ENCODE assay signal across 9 cellular contexts in the genomic region with DNA sequence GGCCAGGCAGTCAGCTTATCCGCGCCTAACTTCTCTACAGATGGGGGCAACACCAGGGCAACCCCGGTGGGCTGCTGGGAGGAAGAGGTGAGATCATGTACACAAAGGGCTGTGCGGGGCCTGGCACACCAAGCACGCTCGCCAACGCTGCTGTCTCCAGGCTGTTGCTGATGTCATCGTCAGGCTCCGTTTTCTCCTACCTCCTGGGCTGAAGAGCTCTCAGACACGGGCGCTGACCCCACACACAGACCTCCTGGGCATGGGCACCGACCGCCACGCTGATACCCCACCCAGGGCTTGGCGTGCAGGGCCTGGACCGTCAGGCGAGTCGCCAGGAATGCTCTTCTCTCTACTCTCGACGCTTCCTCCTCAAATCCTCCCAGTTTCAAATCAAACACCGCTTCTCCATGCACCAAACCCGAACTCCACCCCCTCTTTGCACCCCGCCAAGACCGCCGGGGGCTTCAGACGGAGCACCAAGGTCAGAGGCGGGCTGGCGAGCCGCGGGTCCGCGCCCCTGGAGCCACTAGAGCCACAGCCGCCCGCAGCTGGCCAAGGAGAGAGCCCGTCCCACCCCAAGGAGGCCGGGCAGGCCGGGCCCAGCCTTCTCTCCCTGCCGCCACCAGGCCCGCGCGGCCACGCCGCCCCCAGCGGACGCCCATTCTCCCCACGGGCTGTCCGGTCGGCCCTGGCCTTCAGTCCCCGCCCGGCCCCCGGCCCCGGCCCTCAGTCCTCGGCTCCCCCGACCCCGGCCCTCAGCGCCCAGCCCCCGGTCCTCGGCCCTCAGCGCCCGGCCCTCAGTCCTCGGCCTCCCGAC. TPM values are rescaled to one million over a fixed set of nuclear protein-coding genes. Genes with fewer than 3 reads are reported as not detected.
A peak's percentile ranks its signal among the peaks of the same experiment; 100 is the strongest.
DNase-seq lines count a peak whose midpoint lies in the region; ATAC-seq and TF ChIP-seq lines count a peak whose summit lies in the region.
"Had no signal": no experiment of that assay in that cellular context is flagged by ENCODE, and none has a peak within 500 bp of the region (broad histone marks: within the 10 kb centered on the region; RNA-seq: fewer than 3 reads in every experiment).

No MANE protein-coding gene starts in this region.

- TF ChIP-seq CTCF in HFFc6 (IDR thresholded peaks at IDR 0.05) (no peak), omental fat pad (IDR thresholded peaks at IDR 0.05) (no peak)

- peak; percentile 24 for ATAC-seq in omental fat pad (ENCODE audit: low FRiP score)
- no peak for ATAC-seq in HG03469 (IDR thresholded peaks at IDR 0.05; ENCODE audit: unreplicated experiment)
- no peak for ATAC-seq in GM19351 (IDR thresholded peaks at IDR 0.05; ENCODE audit: unreplicated experiment)

- H3K27ac Mint-ChIP-seq in HFFc6 = peak overlapping the region; percentile 73

- H3K9me3 Mint-ChIP-seq in HFFc6 = no peaks in the 10 kb centered on the region

- H3K36me3 Mint-ChIP-seq in HFFc6 (ENCODE audit: low read depth) = no peaks in the 10 kb centered on the region

- H3K27me3 Mint-ChIP-seq in HFFc6 (ENCODE audit: insufficient read depth) = peaks cover 6% of the 10 kb centered on the region

- peak; percentile 64 for DNase-seq in AG08395 (ENCODE audit: low spot score)
- peak; percentile 42 for DNase-seq in HFFc6
- peak; percentile 46 to 56 for DNase-seq in activated CD4-positive, alpha-beta T cell treated with anti-CD3 and anti-CD28 coated beads, Interleukin-2, amount 50 U/mL, for 48 hours
- peak; percentile 50 for DNase-seq in fibroblast of peridontal ligament (ENCODE audit: extremely low read depth)
- no peak for DNase-seq in omental fat pad (ENCODE audit: low spot score)
- no peak for DNase-seq in NCI-H1092 (lab: John Stamatoyannopoulos, UW)

- peak overlapping the region; percentile 90 for H3K4me3 Mint-ChIP-seq in HFFc6

- peaks cover 38% of the 10 kb centered on the region for H3K4me1 Mint-ChIP-seq in HFFc6 (ENCODE audit: low read depth)

RNA-seq across cellular contexts. Expression of gene SBF1, which starts 0.8 kb away (rescaled TPM):
- 10 to 100 TPM; 63.9 to 76.7 (median 71.2) TPM for total RNA-seq in HFFc6 (2021; fragmentation: NEBNext Ultra II Directional; extraction: Animal tissue kit (Norgen Biotek cat#: 25700))
- 10 to 100 TPM; 37.5 to 66.8 (median 43.8) TPM for total RNA-seq in omental fat pad

RNA-seq across cellular contexts. Expression of gene ADM2, which starts 7.3 kb away (rescaled TPM):
- 1 to 10 TPM in 5 of 6 experiments, under 1 TPM in 1; 0.91 to 3.4 (median 1.2) TPM for total RNA-seq in HFFc6 (2021; fragmentation: NEBNext Ultra II Directional; extraction: Animal tissue kit (Norgen Biotek cat#: 25700))
- total RNA-seq in omental fat pad = under 1 TPM in 1 of 4 donors, not detected in 3; 0.12 TPM

RNA-seq across cellular contexts. Expression of gene MIOX, which starts 12.6 kb away (rescaled TPM):
- total RNA-seq in HFFc6 (2021; fragmentation: NEBNext Ultra II Directional; extraction: Animal tissue kit (Norgen Biotek cat#: 25700)) = not detected
- total RNA-seq in omental fat pad = not detected
- total RNA-seq: pulmonary artery endothelial cell had no signal

RNA-seq across cellular contexts. Expression of gene LMF2, which starts 33.4 kb away (rescaled TPM):
- 100 to 1,000 TPM; 110 to 133 (median 118) TPM for total RNA-seq in HFFc6 (2021; fragmentation: NEBNext Ultra II Directional; extraction: Animal tissue kit (Norgen Biotek cat#: 25700))
- 10 to 100 TPM; 50.8 to 54.9 (median 51.7) TPM for total RNA-seq in omental fat pad

RNA-seq across cellular contexts. Expression of gene NCAPH2, which starts 34.0 kb away (rescaled TPM):
- total RNA-seq in HFFc6 (2021; fragmentation: NEBNext Ultra II Directional; extraction: Animal tissue kit (Norgen Biotek cat#: 25700)) = 10 to 100 TPM; 31.7 to 54.1 (median 50.0) TPM
- total RNA-seq in omental fat pad = 10 to 100 TPM; 27.7 to 48.2 (median 29.5) TPM

Comparison
In these comparisons a context has a peak if more than half of its experiments do, and no peak if none do; other contexts are left out.
1. DNase-seq: peak in AG08395 (single experiment), HFFc6 (single experiment), activated CD4-positive, alpha-beta T cell treated with anti-CD3 and anti-CD28 coated beads, Interleukin-2, amount 50 U/mL, for 48 hours (2 of 2) and fibroblast of peridontal ligament (single experiment); none in omental fat pad (single experiment) and NCI-H1092 (single experiment).